Comparison of ENCODE assay signal across 8 cellular contexts in the genomic region with DNA sequence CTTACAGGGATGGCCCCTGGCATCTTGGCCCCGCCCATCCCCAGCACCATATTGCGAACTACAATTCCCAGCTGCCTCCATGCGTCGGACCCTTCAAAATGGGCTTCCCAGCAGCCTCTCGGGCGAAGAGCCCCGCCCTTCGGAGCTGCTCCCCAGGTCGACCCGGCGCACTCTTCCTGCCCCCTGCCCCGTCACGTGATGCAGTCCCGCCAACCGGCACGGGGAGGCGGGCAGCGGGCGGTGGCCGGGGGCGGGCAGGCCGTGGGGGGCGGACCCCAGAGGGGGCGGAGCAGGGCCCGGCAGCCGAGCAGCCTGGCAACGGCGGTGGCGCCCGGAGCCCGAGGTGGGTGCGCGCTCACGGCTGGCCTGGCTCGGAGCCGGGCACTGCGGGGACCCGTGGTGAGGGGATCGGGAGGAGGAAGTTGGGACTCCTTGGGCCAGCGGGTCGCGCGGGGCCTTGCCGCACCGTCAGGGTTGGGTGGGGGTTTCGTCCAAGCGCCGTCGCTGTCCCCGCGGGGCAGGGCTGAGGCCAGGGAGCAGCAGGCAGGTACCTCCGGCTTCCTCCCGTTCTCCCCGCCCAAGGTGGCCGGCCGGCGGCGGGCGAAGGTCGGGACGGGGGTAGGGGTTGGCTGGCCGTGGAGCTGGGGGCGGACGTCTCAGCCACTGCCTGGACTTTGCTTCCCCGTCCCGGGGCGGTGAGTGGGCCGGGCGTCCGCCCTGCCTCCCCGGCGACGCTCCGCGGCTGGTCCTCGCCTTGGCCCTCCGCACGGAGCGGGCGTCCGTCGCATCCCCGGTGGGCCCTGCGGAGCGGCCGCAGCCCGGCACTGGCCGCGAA. TPM values are rescaled to one million over a fixed set of nuclear protein-coding genes. Genes with fewer than 3 reads are reported as not detected.
A peak's percentile ranks its signal among the peaks of the same experiment; 100 is the strongest.
DNase-seq lines count a peak whose midpoint lies in the region; ATAC-seq, FAIRE-seq and TF ChIP-seq lines count a peak whose summit lies in the region.

Gene MTM1, plus strand, starts transcription at position 302 of the 835 bp plus-strand sequence. CDS start 23,994 bp downstream, outside the sequence.

- WGBS in small intestine, 3 donors: 0 to 23% (median 2%) methylated on average over 25 to 89 of the region's 89 CpGs

- no peaks in the 10 kb centered on the region for H3K36me3 ChIP-seq in small intestine (ENCODE audit: control insufficient read depth in 2 of 2, insufficient read depth in 2 of 2, low read length in 2 of 2)

- no peaks in the 10 kb centered on the region for H3K9me3 ChIP-seq in small intestine (ENCODE audit: control insufficient read depth, low read depth)

- CTCF ChIA-PET in activated B cell treated with CpG ODN at 0.5 μM for 24 hours (lab: Charles Lee): interaction anchor here (1.1 kb wide), 1 partner anchor 19 kb away, joined by 6 read pairs; no protein-coding TSS in a partner anchor

- H3K27me3 Mint-ChIP-seq in activated B cell treated with CpG ODN at 0.5 μM for 24 hours: no peaks in the 10 kb centered on the region

- intact Hi-C loops in activated B cell treated with CpG ODN at 0.5 μM for 24 hours (cut with micrococcal nuclease): loop anchor here (1.0 to 2.0 kb wide), 7 partner anchors 18 to 828 kb away; partner anchors contain the start of genes CD99L2, MTMR1 and VMA21

- H3K4me1 ChIP-seq in small intestine (ENCODE audit: control insufficient read depth in 2 of 2, insufficient read depth in 1 of 2, low read depth in 1 of 2, low read length in 1 of 2): peaks cover 0 to 5% of the 10 kb centered on the region in 2 donors

- DNase-seq in AG09309 (ENCODE audit: low read depth) (peak; percentile 79), NCI-H345 (lab: John Stamatoyannopoulos, UW) (peak; percentile 96), activated B cell treated with CpG ODN at 0.5 μM for 24 hours (peak; percentile 86), caudate nucleus (lab: John Stamatoyannopoulos, UW) (peak; percentile 12 to 96 (median 89)), iPS-NIHi7 (ENCODE audit: extremely low spot score) (peak; percentile 90), small intestine (peak; percentile 95)

- peak within 1 kb of the TSS; percentile 86 for H3K4me3 Mint-ChIP-seq in activated B cell treated with CpG ODN at 0.5 μM for 24 hours

- no peaks in the 10 kb centered on the region for H3K27me3 ChIP-seq in small intestine (ENCODE audit: control insufficient read depth in 2 of 2, insufficient read depth in 2 of 2, low read length in 2 of 2)

- peaks cover 45% of the 10 kb centered on the region for H3K4me1 Mint-ChIP-seq in activated B cell treated with CpG ODN at 0.5 μM for 24 hours

- ATAC-seq in GM19025 (IDR thresholded peaks at IDR 0.05; ENCODE audit: low read depth, unreplicated experiment) (peak; percentile 91), HG03280 (IDR thresholded peaks at IDR 0.05; ENCODE audit: unreplicated experiment) (peak; percentile 94), activated B cell treated with CpG ODN at 0.5 μM for 24 hours (ENCODE audit: low read depth) (peak; percentile 86)

- TF ChIP-seq CTCF in AG09309 (IDR thresholded peaks at IDR 0.05; ENCODE audit: control insufficient read depth, insufficient read depth, low read depth, low read length, missing control alignments) (no peak), activated B cell treated with CpG ODN at 0.5 μM for 24 hours (IDR thresholded peaks at IDR 0.05) (no peak)

- no peaks in the 10 kb centered on the region for H3K36me3 Mint-ChIP-seq in activated B cell treated with CpG ODN at 0.5 μM for 24 hours (ENCODE audit: low read depth)

- FAIRE-seq in small intestine (lab: Jason Lieb, UNC): no peak

- peak within 1 kb of the TSS; percentile 89 for H3K27ac Mint-ChIP-seq in activated B cell treated with CpG ODN at 0.5 μM for 24 hours

- H3K4me3 ChIP-seq in AG09309 (ENCODE audit: control insufficient read depth, low read depth, low read length) (peak within 1 kb of the TSS; percentile 59), small intestine (ENCODE audit: low read depth in 1 of 2, low read length in 2 of 2) (peak within 1 kb of the TSS; percentile 49 to 53)

- H3K9me3 Mint-ChIP-seq in activated B cell treated with CpG ODN at 0.5 μM for 24 hours: no peaks in the 10 kb centered on the region

- POLR2A ChIA-PET in activated B cell treated with CpG ODN at 0.5 μM for 24 hours (lab: Charles Lee): interaction anchor here (0.6 to 2.7 kb wide), 15 partner anchors 14 to 1063 kb away, joined by 3 to 28 read pairs (median 4); partner anchors contain the start of genes EOLA1, EOLA2, IDS and MAMLD1

- H3K27ac ChIP-seq in caudate nucleus (ENCODE audit: low read depth, low read length) (peak within 1 kb of the TSS; percentile 62), small intestine (ENCODE audit: low read depth in 1 of 2, low read length in 1 of 2) (peak within 1 kb of the TSS; percentile 68 to 97)

RNA-seq across cellular contexts. Expression of gene MTM1, which starts in this region (rescaled TPM):
- 22.0 and 24.4 TPM in 2 replicates for total RNA-seq in activated B cell treated with CpG ODN at 0.5 μM for 24 hours
- 10 to 100 TPM in 2 of 3 donors, 1 to 10 TPM in 1; 7.1 to 13.2 (median 10.5) TPM for polyA plus RNA-seq in small intestine

Comparison
In these comparisons a context has a peak if more than half of its experiments do, and no peak if none do; other contexts are left out.
1. Peak in every context shown above with its lines: DNase-seq, ATAC-seq, H3K4me3 ChIP-seq and H3K27ac ChIP-seq.